Comparison of ENCODE assay signal across 8 cellular contexts in the genomic region with DNA sequence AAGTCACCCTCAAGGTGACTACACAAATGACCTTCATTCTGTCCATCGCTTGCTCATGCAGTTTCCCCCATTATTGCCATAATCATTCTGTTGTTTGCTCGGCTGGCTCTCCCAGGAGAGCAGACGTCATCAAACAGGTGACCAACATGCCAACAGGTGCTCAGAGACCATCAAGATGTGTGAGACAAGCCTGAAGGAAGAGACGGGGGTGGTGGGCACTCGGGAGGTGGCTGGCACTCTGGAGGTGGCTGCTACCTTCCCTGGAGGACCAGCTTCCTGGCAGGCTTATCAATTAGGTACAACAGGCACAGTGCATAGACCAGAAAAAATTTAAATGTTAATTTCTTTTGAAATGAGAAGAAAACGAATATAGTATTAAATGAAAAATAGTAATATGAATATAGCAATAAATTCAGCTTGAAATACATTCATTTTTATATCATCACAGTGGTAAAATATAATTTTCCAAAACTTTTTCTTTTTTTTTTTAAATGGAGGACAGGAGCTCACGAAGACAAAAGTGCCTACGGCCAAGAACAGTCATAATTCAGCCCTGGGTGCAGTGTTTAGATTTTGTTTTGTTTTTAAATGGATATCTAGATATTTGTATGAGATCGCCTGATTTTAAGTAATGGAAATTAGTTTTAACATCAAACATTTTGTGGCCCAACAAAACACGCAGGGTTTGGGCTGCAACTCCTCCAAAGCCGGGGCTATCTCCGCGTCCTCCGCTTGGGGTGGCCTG. TPM values are rescaled to one million over a fixed set of nuclear protein-coding genes. Genes with fewer than 3 reads are reported as not detected.
A peak's percentile ranks its signal among the peaks of the same experiment; 100 is the strongest.
DNase-seq lines count a peak whose midpoint lies in the region; ATAC-seq, FAIRE-seq and TF ChIP-seq lines count a peak whose summit lies in the region.

No MANE protein-coding gene starts in this region.

- peak overlapping the region; percentile 79 for H3K4me2 ChIP-seq in neural progenitor cell

- H3K27me3 Mint-ChIP-seq in neural progenitor cell (ENCODE audit: insufficient read depth, low read depth): peaks cover 15% of the 10 kb centered on the region

- intact Hi-C loops in sciatic nerve (cut with DNase I): no loop called here

- H3K4me3 ChIP-seq in neural progenitor cell: peak overlapping the region; percentile 62

- no peaks in the 10 kb centered on the region for H4K20me1 ChIP-seq in neural progenitor cell (ENCODE audit: low read depth)

- H3F3A ChIP-seq in neural progenitor cell (ENCODE audit: low read depth): peaks cover 34% of the 10 kb centered on the region

- H3K27ac ChIP-seq in neural progenitor cell: no peak overlapping the region

- TF ChIP-seq CTCF in neural progenitor cell (IDR thresholded peaks at IDR 0.05): no peak

- FAIRE-seq in endometrium (lab: Jason Lieb, UNC): peak; percentile 63

- no peak overlapping the region for H3K9ac ChIP-seq in neural progenitor cell

- no peaks in the 10 kb centered on the region for H3K36me3 ChIP-seq in neural progenitor cell

- peaks cover 21% of the 10 kb centered on the region for H3K9me3 Mint-ChIP-seq in neural progenitor cell

- H3K9me3 ChIP-seq in neural progenitor cell (ENCODE audit: low read depth): no peaks in the 10 kb centered on the region

- peak overlapping the region; percentile 93 for H3K27ac Mint-ChIP-seq in neural progenitor cell

- no peak for ATAC-seq in HG02763 (IDR thresholded peaks at IDR 0.05; ENCODE audit: unreplicated experiment)
- no peak for ATAC-seq in HG03045 (IDR thresholded peaks at IDR 0.05; ENCODE audit: unreplicated experiment)
- ATAC-seq in sciatic nerve: no peak

- H3K4me1 Mint-ChIP-seq in neural progenitor cell: peaks cover 22% of the 10 kb centered on the region

- peaks cover 16% of the 10 kb centered on the region for H3K27me3 ChIP-seq in neural progenitor cell

- H3K79me2 ChIP-seq in neural progenitor cell (ENCODE audit: low read depth): no peaks in the 10 kb centered on the region

- peak; percentile 33 for DNase-seq in stimulated activated CD8-positive, alpha-beta memory T cell treated with anti-CD3 and anti-CD28 coated beads, Interleukin-15, amount 100 ng/mL, for 1 hour (ENCODE audit: low read depth)
- DNase-seq in stimulated activated CD8-positive, alpha-beta memory T cell treated with anti-CD3 and anti-CD28 coated beads, Interleukin-4, amount 100 ng/mL, for 48 hours: no peak
- peak; percentile 51 for DNase-seq in SHP77 treated with DMSO at 0.1 percent for 48 hours (lab: John Stamatoyannopoulos, UW)
- DNase-seq in neural progenitor cell (ENCODE audit: low spot score): no peak
- DNase-seq in sciatic nerve (ENCODE audit: low spot score): no peak

- H3K4me3 Mint-ChIP-seq in neural progenitor cell: peak overlapping the region; percentile 84

- peaks cover 7% of the 10 kb centered on the region for H3K4me1 ChIP-seq in neural progenitor cell

- peak overlapping the region; percentile 59 for H2AFZ ChIP-seq in neural progenitor cell (replicated peaks)

- H3K36me3 Mint-ChIP-seq in neural progenitor cell: peaks cover 8% of the 10 kb centered on the region

RNA-seq across cellular contexts. Expression of a gene that starts 16.9 kb away (rescaled TPM):
- total RNA-seq in neural progenitor cell (ENCODE audit: low replicate concordance) (0.77 and 2.8 TPM in 2 replicates), sciatic nerve (14.3 TPM)

RNA-seq across cellular contexts. Expression of a gene that starts 45.4 kb away (rescaled TPM):
- total RNA-seq in neural progenitor cell (ENCODE audit: low replicate concordance): 0.62 and 0.88 TPM in 2 replicates
- 2.8 TPM for total RNA-seq in sciatic nerve

Comparison
In these comparisons a context has a peak if more than half of its experiments do, and no peak if none do; other contexts are left out.
1. DNase-seq: peak in stimulated activated CD8-positive, alpha-beta memory T cell treated with anti-CD3 and anti-CD28 coated beads, Interleukin-15, amount 100 ng/mL, for 1 hour (single experiment) and SHP77 treated with DMSO at 0.1 percent for 48 hours (single experiment); none in stimulated activated CD8-positive, alpha-beta memory T cell treated with anti-CD3 and anti-CD28 coated beads, Interleukin-4, amount 100 ng/mL, for 48 hours (single experiment), neural progenitor cell (single experiment) and sciatic nerve (single experiment).